In genomic region chr4:150564967-150565366, GRCh38 we compare ENCODE assay signal across 11 cellular contexts. TPM values are rescaled to one million over a fixed set of nuclear protein-coding genes. Genes with fewer than 3 reads are reported as not detected.
"Had no signal": no experiment of that assay in that cellular context is flagged by ENCODE, and none has a peak within 500 bp of the region (broad histone marks: within the 10 kb centered on the region; RNA-seq: fewer than 3 reads in every experiment).

No MANE protein-coding gene starts in this region.

RNA-seq across cellular contexts. Expression of gene MAB21L2, which starts 17.0 kb away (rescaled TPM):
- total RNA-seq: activated naive CD4-positive, alpha-beta T cell treated with anti-CD3 and anti-CD28 coated beads for 36 hours; activated naive CD4-positive, alpha-beta T cell treated with anti-CD3 and anti-CD28 coated beads, Interleukin-2, amount 50 U/mL, for 72 hours; activated naive CD8-positive, alpha-beta T cell treated with anti-CD3 and anti-CD28 coated beads for 36 hours; activated naive CD8-positive, alpha-beta T cell treated with anti-CD3 and anti-CD28 coated beads, Interleukin-2, amount 10 ng/mL, durations not matched to agents 7 days and 5 days; activated T-cell treated with anti-CD3 and anti-CD28 coated beads, Interleukin-2, amount 50 U/mL, for 4 hours; activated T-cell treated with anti-CD3 and anti-CD28 coated beads, Interleukin-2, amount 50 U/mL, for 72 hours; activated T-helper 1 cell treated with anti-CD3 and anti-CD28 coated beads, Interleukin-12 subunit alpha, Interleukin-12 subunit beta, Interleukin-2, Interleukin-4 antibody, amounts not matched to agents 30 ng/mL and 10 ng/mL and 1 ng/mL, durations not matched to agents 14 hours and 24 hours and 36 hours; activated T-helper 17 cell treated with anti-CD3 and anti-CD28 coated beads, Interleukin-2, amount 50 U/mL, for 72 hours; activated T-helper 2 cell treated with anti-CD3 and anti-CD28 coated beads, Interferon-gamma antibody, Interleukin-2, Interleukin-4, amounts not matched to agents 10 μg/mL and 5 μg/mL and 100 μg/mL, durations not matched to agents 14 hours and 24 hours and 36 hours; ascending aorta; bronchial epithelial cell had no signal
